Comparison of ENCODE assay signal across 23 cellular contexts in the genomic region with DNA sequence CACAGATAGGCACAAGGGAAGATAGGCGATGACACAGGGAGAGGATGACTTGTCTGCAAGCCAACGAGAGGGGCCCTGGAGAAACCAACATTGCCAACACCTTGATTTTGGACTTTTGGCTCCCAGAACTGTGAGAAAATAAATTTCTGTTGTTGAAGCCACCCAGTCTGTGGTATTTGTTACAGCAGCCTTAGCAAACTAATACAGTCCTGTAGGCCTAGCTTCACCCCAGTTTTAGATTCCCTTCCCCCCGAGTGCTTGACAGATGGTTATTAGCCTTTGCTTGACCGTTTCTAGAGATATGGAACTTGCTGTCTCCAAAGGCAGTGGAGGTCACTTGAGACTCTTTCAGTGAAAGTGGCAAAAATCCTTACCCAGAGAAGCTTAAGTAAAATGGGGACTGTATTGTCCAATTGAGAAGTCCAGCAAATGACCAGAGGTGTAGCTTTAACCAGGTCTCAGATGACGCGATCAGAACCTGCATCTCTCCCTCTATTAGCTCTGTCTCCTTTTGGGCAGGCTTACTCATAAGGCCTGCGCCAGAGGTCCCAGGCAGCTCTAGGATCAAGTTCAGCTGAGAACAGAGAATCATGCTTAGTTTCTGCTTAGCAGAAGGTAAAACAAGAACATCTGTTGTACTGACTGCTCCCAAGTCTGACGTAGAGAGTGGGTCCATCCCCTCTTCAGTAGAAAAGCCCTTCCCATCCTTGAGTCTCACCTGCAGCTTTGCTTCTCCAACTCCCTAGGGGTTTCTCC. TPM values are rescaled to one million over a fixed set of nuclear protein-coding genes. Genes with fewer than 3 reads are reported as not detected.
DNase-seq lines count a peak whose midpoint lies in the region; ATAC-seq and TF ChIP-seq lines count a peak whose summit lies in the region.
"Had no signal": no experiment of that assay in that cellular context is flagged by ENCODE, and none has a peak within 500 bp of the region (broad histone marks: within the 10 kb centered on the region; RNA-seq: fewer than 3 reads in every experiment).

No MANE protein-coding gene starts in this region.

- H3K27ac Mint-ChIP-seq in CD8-positive, alpha-beta T cell = peak overlapping the region; percentile 56
- peak overlapping the region in 5 of 9 donors; percentile 20 to 38 (median 30) for H3K27ac Mint-ChIP-seq in naive thymus-derived CD4-positive, alpha-beta T cell
- H3K27ac Mint-ChIP-seq in endothelial cell (ENCODE audit: unreplicated experiment) = no peak overlapping the region
- H3K27ac Mint-ChIP-seq: H9, HFFc6 had no signal

- H3K27me3 Mint-ChIP-seq in CD8-positive, alpha-beta T cell (ENCODE audit: low read depth) = no peaks in the 10 kb centered on the region
- no peaks in the 10 kb centered on the region for H3K27me3 Mint-ChIP-seq in naive thymus-derived CD4-positive, alpha-beta T cell
- H3K27me3 Mint-ChIP-seq in endothelial cell (ENCODE audit: unreplicated experiment) = peaks cover 2% of the 10 kb centered on the region
- H3K27me3 Mint-ChIP-seq: CD8-positive, alpha-beta memory T cell had no signal

- no peak overlapping the region for H3K27ac ChIP-seq in CD8-positive, alpha-beta T cell (ENCODE audit: low read depth, low read length)
- no peak overlapping the region for H3K27ac ChIP-seq in naive thymus-derived CD4-positive, alpha-beta T cell (ENCODE audit: low read depth, low read length)
- H3K27ac ChIP-seq: BLaER1, GM23248, SJSA1 had no signal

- no peak overlapping the region for H3K4me3 Mint-ChIP-seq in CD8-positive, alpha-beta T cell
- H3K4me3 Mint-ChIP-seq in naive thymus-derived CD4-positive, alpha-beta T cell = peak overlapping the region in 3 of 10 donors; percentile 7 to 23 (median 8)
- H3K4me3 Mint-ChIP-seq in endothelial cell (ENCODE audit: unreplicated experiment) = no peak overlapping the region
- H3K4me3 Mint-ChIP-seq: H9, HFFc6 had no signal

- H3K36me3 ChIP-seq in CD8-positive, alpha-beta T cell (ENCODE audit: insufficient read depth, low read length) = no peaks in the 10 kb centered on the region
- H3K36me3 ChIP-seq in naive thymus-derived CD4-positive, alpha-beta T cell (ENCODE audit: control insufficient read depth in 2 of 3, insufficient read depth in 3 of 3, low read length in 3 of 3) = peaks cover 0 to 28% (median 0%) of the 10 kb centered on the region in 3 experiments
- H3K36me3 ChIP-seq: MG63, SJSA1 had no signal

- H3K4me1 Mint-ChIP-seq in CD8-positive, alpha-beta T cell (ENCODE audit: low read depth) = peaks cover 78% of the 10 kb centered on the region
- peaks cover 3 to 84% (median 72%) of the 10 kb centered on the region in 7 donors for H3K4me1 Mint-ChIP-seq in naive thymus-derived CD4-positive, alpha-beta T cell
- no peaks in the 10 kb centered on the region for H3K4me1 Mint-ChIP-seq in endothelial cell (ENCODE audit: unreplicated experiment)
- H3K4me1 Mint-ChIP-seq: H9 had no signal

- POLR2A ChIA-PET in CD8-positive, alpha-beta T cell (lab: Charles Lee) = no interaction called here
- POLR2A ChIA-PET in naive thymus-derived CD4-positive, alpha-beta T cell (lab: Charles Lee) = interaction anchor here (1.2 to 1.8 kb wide), 2 partner anchors 12 to 76 kb away, joined by 3 to 4 read pairs; a partner anchor contains a TSS

- no peak for TF ChIP-seq CTCF in CD8-positive, alpha-beta T cell (IDR thresholded peaks at IDR 0.05)
- TF ChIP-seq CTCF in endothelial cell (IDR thresholded peaks at IDR 0.05; ENCODE audit: unreplicated experiment) = no peak

- CTCF ChIA-PET in CD8-positive, alpha-beta T cell (lab: Charles Lee) = interaction anchor here (0.6 to 1.2 kb wide), 4 partner anchors 11 to 52 kb away, joined by 3 to 4 read pairs (median 3); no protein-coding TSS in a partner anchor
- CTCF ChIA-PET in naive thymus-derived CD4-positive, alpha-beta T cell (lab: Charles Lee) = interaction anchor here (1.0 kb wide), 1 partner anchor 20 kb away, joined by 3 read pairs; no protein-coding TSS in a partner anchor

- no peak for DNase-seq in CD8-positive, alpha-beta T cell
- DNase-seq in NCI-H1694 (lab: John Stamatoyannopoulos, UW) (peak; percentile 18), NCI-H69 (lab: John Stamatoyannopoulos, UW) (peak; percentile 17), GM19240 (ENCODE audit: insufficient read length, low spot score) (no peak), endothelial cell (ENCODE audit: low spot score) (no peak)
- DNase-seq in naive thymus-derived CD4-positive, alpha-beta T cell = no peak
- DNase-seq: Calu3; CD8-positive, alpha-beta memory T cell; DMS53; GF-D8; GM23248; H9; HFFc6; MG63; NCI-H1417; NCI-H187 treated with DMSO at 0.1 percent for 48 hours; NCI-H2107; NCI-H774; OCI-M1; T-helper 1 cell had no signal

- no peak for ATAC-seq in CD8-positive, alpha-beta T cell
- no peak for ATAC-seq in naive thymus-derived CD4-positive, alpha-beta T cell
- no peak for ATAC-seq in GM21786 (IDR thresholded peaks at IDR 0.05; ENCODE audit: unreplicated experiment)

- no peaks in the 10 kb centered on the region for H3K27me3 ChIP-seq in CD8-positive, alpha-beta T cell (ENCODE audit: insufficient read depth, low read length)
- H3K27me3 ChIP-seq in naive thymus-derived CD4-positive, alpha-beta T cell (ENCODE audit: control insufficient read depth in 2 of 2, insufficient read depth in 2 of 2, low read length in 2 of 2) = no peaks in the 10 kb centered on the region
- H3K27me3 ChIP-seq: BLaER1, MG63, SJSA1 had no signal

- no peaks in the 10 kb centered on the region for H3K9me3 ChIP-seq in CD8-positive, alpha-beta T cell (ENCODE audit: low read length)
- no peaks in the 10 kb centered on the region for H3K9me3 ChIP-seq in naive thymus-derived CD4-positive, alpha-beta T cell (ENCODE audit: control insufficient read depth in 2 of 3, low read length in 3 of 3)
- H3K9me3 ChIP-seq: BLaER1, MG63, SJSA1 had no signal

- H3K9me3 Mint-ChIP-seq in CD8-positive, alpha-beta T cell = no peaks in the 10 kb centered on the region
- H3K9me3 Mint-ChIP-seq in naive thymus-derived CD4-positive, alpha-beta T cell = peaks cover 0 to 1% (median 0%) of the 10 kb centered on the region in 11 donors
- H3K9me3 Mint-ChIP-seq in endothelial cell (ENCODE audit: unreplicated experiment) = no peaks in the 10 kb centered on the region
- H3K9me3 Mint-ChIP-seq: CD8-positive, alpha-beta memory T cell; H9; HFFc6 had no signal

- peaks cover 63% of the 10 kb centered on the region for H3K36me3 Mint-ChIP-seq in CD8-positive, alpha-beta T cell
- H3K36me3 Mint-ChIP-seq in naive thymus-derived CD4-positive, alpha-beta T cell = peaks cover 6 to 62% (median 39%) of the 10 kb centered on the region in 5 donors
- no peaks in the 10 kb centered on the region for H3K36me3 Mint-ChIP-seq in endothelial cell (ENCODE audit: low read depth, unreplicated experiment)

- H3K4me3 ChIP-seq in CD8-positive, alpha-beta T cell (ENCODE audit: low read depth, low read length) = no peak overlapping the region
- H3K4me3 ChIP-seq in naive thymus-derived CD4-positive, alpha-beta T cell (ENCODE audit: low read length) = no peak overlapping the region
- H3K4me3 ChIP-seq: BLaER1, GM23248, MG63, SJSA1 had no signal

- H3K4me1 ChIP-seq in CD8-positive, alpha-beta T cell (ENCODE audit: insufficient read depth, low read length) = peaks cover 8% of the 10 kb centered on the region
- peaks cover 0 to 11% of the 10 kb centered on the region in 2 donors for H3K4me1 ChIP-seq in naive thymus-derived CD4-positive, alpha-beta T cell (ENCODE audit: control insufficient read depth in 2 of 2, insufficient read depth in 2 of 2, low read length in 2 of 2)
- H3K4me1 ChIP-seq: BLaER1, SJSA1 had no signal

- intact Hi-C loops in CD8-positive, alpha-beta T cell (cut with DNase I, micrococcal nuclease) = no loop called here
- intact Hi-C loops in naive thymus-derived CD4-positive, alpha-beta T cell (cut with micrococcal nuclease) = loop anchor here in 1 of 2 donors (2.0 kb wide), 1 partner anchor 14 kb away; no protein-coding TSS in a partner anchor

RNA-seq across cellular contexts. Expression of a gene that starts 50.4 kb away (rescaled TPM):
- 10 to 100 TPM; 45.6 to 50.6 TPM for total RNA-seq in CD8-positive, alpha-beta T cell
- 10 to 100 TPM; 35.8 to 49.3 (median 44.7) TPM for total RNA-seq in naive thymus-derived CD4-positive, alpha-beta T cell
- polyA plus RNA-seq in naive thymus-derived CD4-positive, alpha-beta T cell = 10 to 100 TPM; 16.5 to 19.7 TPM
- 2.4 TPM for total RNA-seq in endothelial cell (ENCODE audit: unreplicated experiment)

Comparison
In these comparisons a context has a peak if more than half of its experiments do, and no peak if none do; other contexts are left out.
1. DNase-seq: peak in NCI-H1694 (single experiment) and NCI-H69 (single experiment); none in CD8-positive, alpha-beta T cell (0 of 7), naive thymus-derived CD4-positive, alpha-beta T cell (0 of 9), GM19240 (single experiment) and endothelial cell (single experiment).
2. RNA of a gene that starts 50.4 kb away (total RNA-seq): 45.6 to 50.6 TPM in CD8-positive, alpha-beta T cell and 35.8 to 49.3 TPM in naive thymus-derived CD4-positive, alpha-beta T cell; 2.4 TPM in endothelial cell (single experiment); every median in the first group is over 10 times any median in the second.